ENCODE assay signal across 24 cellular contexts in genomic region chr12:52414936-52415335, GRCh38. TPM values are rescaled to one million over a fixed set of nuclear protein-coding genes. Genes with fewer than 3 reads are reported as not detected.
DNase-seq lines count a peak whose midpoint lies in the region; TF ChIP-seq lines count a peak whose summit lies in the region.
"Had no signal": no experiment of that assay in that cellular context is flagged by ENCODE, and none has a peak within 500 bp of the region (broad histone marks: within the 10 kb centered on the region; RNA-seq: fewer than 3 reads in every experiment).

No MANE protein-coding gene starts in this region.

- H3K4me1 ChIP-seq in breast epithelium, result no peaks in the 10 kb centered on the region
- peaks cover 0 to 25% (median 20%) of the 10 kb centered on the region in 4 donors for H3K4me1 ChIP-seq in esophagus muscularis mucosa
- H3K4me1 ChIP-seq in sigmoid colon, result peaks cover 0 to 46% (median 29%) of the 10 kb centered on the region in 4 donors
- H3K4me1 ChIP-seq: BE2C, HAP-1 had no signal

- H3K4me1 Mint-ChIP-seq in MCF 10A (ENCODE audit: insufficient read depth, unreplicated experiment), result peaks cover 27% of the 10 kb centered on the region
- H3K4me1 Mint-ChIP-seq: CD8-positive, alpha-beta memory T cell had no signal

- TF ChIP-seq EP300 in esophagus muscularis mucosa (IDR thresholded peaks at IDR 0.05), result no peak
- TF ChIP-seq EP300 in sigmoid colon (IDR thresholded peaks at IDR 0.05), result no peak

- H3K27me3 ChIP-seq in breast epithelium (no peaks in the 10 kb centered on the region), esophagus muscularis mucosa (no peaks in the 10 kb centered on the region), sigmoid colon (no peaks in the 10 kb centered on the region)
- H3K27me3 ChIP-seq: BE2C; BLaER1 treated with 17β-estradiol and CSF1 and Interleukin-3, amounts not matched to agents 10 nM and 100 nM had no signal

- BruUV-seq in MCF 10A (replicated peaks; lab: Mats Ljungman, UMichigan), result no TSS peak

- TF ChIP-seq CTCF in MCF 10A (IDR thresholded peaks at IDR 0.05; ENCODE audit: unreplicated experiment) (no peak), breast epithelium (IDR thresholded peaks at IDR 0.05) (no peak), esophagus muscularis mucosa (IDR thresholded peaks at IDR 0.05) (no peak), sigmoid colon (IDR thresholded peaks at IDR 0.05) (no peak)

- H3K36me3 ChIP-seq in breast epithelium, result no peaks in the 10 kb centered on the region
- no peaks in the 10 kb centered on the region for H3K36me3 ChIP-seq in esophagus muscularis mucosa
- H3K36me3 ChIP-seq in sigmoid colon, result no peaks in the 10 kb centered on the region
- H3K36me3 ChIP-seq: BE2C; BLaER1 treated with 17β-estradiol and CSF1 and Interleukin-3, amounts not matched to agents 10 nM and 100 nM; HAP-1 had no signal

- intact Hi-C loops in MCF 10A (cut with micrococcal nuclease), result no loop called here
- intact Hi-C loops in breast epithelium (cut with DNase I; ENCODE audit: low total_unique reads), result loop anchor here (2.0 kb wide), 1 partner anchor 42 kb away; no protein-coding TSS in a partner anchor
- intact Hi-C loops in esophagus muscularis mucosa (cut with DNase I), result no loop called here
- intact Hi-C loops in sigmoid colon (cut with DNase I), result no loop called here

- DNase-seq in MCF 10A (ENCODE audit: unreplicated experiment) (no peak), breast epithelium (ENCODE audit: low spot score in 2 of 2) (no peak), esophagus muscularis mucosa (ENCODE audit: extremely low spot score) (no peak), iPS-NIHi11 (ENCODE audit: low spot score) (peak; percentile 29), sigmoid colon (no peak), SHP77 treated with DMSO at 0.1 percent for 48 hours (lab: John Stamatoyannopoulos, UW) (no peak), AG20443 (ENCODE audit: low spot score) (no peak), globus pallidus (ENCODE audit: low spot score) (no peak)
- DNase-seq: AML-193; BE2C; CD4-positive, alpha-beta T cell; CD8-positive, alpha-beta memory T cell; DMS 273 treated with DMSO at 0.1 percent for 48 hours; DMS79; EL; GDM1; GM23248; HFFc6 had no signal

- no peak overlapping the region for H3K4me3 Mint-ChIP-seq in MCF 10A (ENCODE audit: unreplicated experiment)
- H3K4me3 Mint-ChIP-seq: CD14-positive monocyte; CD4-positive, alpha-beta T cell; CD8-positive, alpha-beta memory T cell; HFFc6 had no signal

- H3K9me3 ChIP-seq in breast epithelium, result no peaks in the 10 kb centered on the region
- no peaks in the 10 kb centered on the region for H3K9me3 ChIP-seq in esophagus muscularis mucosa
- H3K9me3 ChIP-seq in sigmoid colon, result no peaks in the 10 kb centered on the region
- H3K9me3 ChIP-seq: BE2C; BLaER1 treated with 17β-estradiol and CSF1 and Interleukin-3, amounts not matched to agents 10 nM and 100 nM; HAP-1 had no signal

- H3K27ac Mint-ChIP-seq in MCF 10A (ENCODE audit: low read depth, unreplicated experiment), result peak overlapping the region; percentile 56
- H3K27ac Mint-ChIP-seq: CD4-positive, alpha-beta T cell; CD8-positive, alpha-beta memory T cell; HFFc6 had no signal

- CTCF ChIA-PET in MCF 10A (lab: Yijun Ruan, JAX), result interaction anchor here (0.6 kb wide), 1 partner anchor 19 kb away, joined by 3 read pairs; no protein-coding TSS in a partner anchor

- no peak for TF ChIP-seq POLR2A in breast epithelium (IDR thresholded peaks at IDR 0.05)
- no peak for TF ChIP-seq POLR2A in esophagus muscularis mucosa (IDR thresholded peaks at IDR 0.05; ENCODE audit: low read depth)
- no peak for TF ChIP-seq POLR2A in sigmoid colon (IDR thresholded peaks at IDR 0.05)

- H3K36me3 Mint-ChIP-seq in MCF 10A (ENCODE audit: insufficient read depth, unreplicated experiment), result no peaks in the 10 kb centered on the region
- H3K36me3 Mint-ChIP-seq: CD14-positive monocyte; CD8-positive, alpha-beta memory T cell had no signal

- POLR2A ChIA-PET in MCF 10A (lab: Yijun Ruan, JAX), result interaction anchor here (0.6 kb wide), 1 partner anchor 163 kb away, joined by 3 read pairs; no protein-coding TSS in a partner anchor

- H3K27me3 Mint-ChIP-seq in MCF 10A (ENCODE audit: insufficient read depth, unreplicated experiment), result no peaks in the 10 kb centered on the region

- 79% methylated on average over 5 of the region's 5 CpGs for WGBS in esophagus muscularis mucosa
- WGBS in sigmoid colon, 2 donors, result 73 to 79% methylated on average over 5 of the region's 5 CpGs

- H3K4me3 ChIP-seq in breast epithelium (no peak overlapping the region), esophagus muscularis mucosa (no peak overlapping the region), sigmoid colon (no peak overlapping the region)
- H3K4me3 ChIP-seq: BLaER1 treated with 17β-estradiol and CSF1 and Interleukin-3, amounts not matched to agents 10 nM and 100 nM; GM12878; GM23248; HAP-1 had no signal

- no peaks in the 10 kb centered on the region for H3K9me3 Mint-ChIP-seq in MCF 10A (ENCODE audit: unreplicated experiment)
- H3K9me3 Mint-ChIP-seq: CD4-positive, alpha-beta T cell; CD8-positive, alpha-beta memory T cell; HFFc6 had no signal

- no peak overlapping the region for H3K27ac ChIP-seq in breast epithelium
- peak overlapping the region; percentile 42 to 55 (median 46) for H3K27ac ChIP-seq in esophagus muscularis mucosa (replicated peaks in 1 of 4)
- peak overlapping the region; percentile 60 to 78 (median 66) for H3K27ac ChIP-seq in sigmoid colon
- H3K27ac ChIP-seq: 22Rv1; BLaER1 treated with 17β-estradiol and CSF1 and Interleukin-3, amounts not matched to agents 10 nM and 100 nM; GM23248 had no signal

RNA-seq across cellular contexts. Expression of gene KRT82, which starts 8.8 kb away (rescaled TPM):
- total RNA-seq in MCF 10A (2022) (not detected in 2 replicates), breast epithelium (not detected), esophagus muscularis mucosa (not detected), sigmoid colon (not detected)
- polyA plus RNA-seq in sigmoid colon, result under 1 TPM in 1 of 3 donors, not detected in 2; 0.03 TPM
- total RNA-seq: CD4-positive, alpha-beta T cell; CD8-positive, alpha-beta memory T cell; GM12878; GM23248; HFFc6 had no signal
- polyA plus RNA-seq: AG04450; CD14-positive monocyte; CD8-positive, alpha-beta memory T cell; GM12878; GM23248 had no signal

RNA-seq across cellular contexts. Expression of gene KRT75, which starts 19.2 kb away (rescaled TPM):
- total RNA-seq in MCF 10A (2022) (not detected in 2 replicates), breast epithelium (not detected), esophagus muscularis mucosa (not detected), sigmoid colon (not detected)
- polyA plus RNA-seq in sigmoid colon, result under 1 TPM in 1 of 3 donors, not detected in 2; 0.04 TPM
- total RNA-seq: CD4-positive, alpha-beta T cell; CD8-positive, alpha-beta memory T cell; GM12878; GM23248; HFFc6 had no signal
- polyA plus RNA-seq: AG04450; CD14-positive monocyte; CD8-positive, alpha-beta memory T cell; GM12878; GM23248 had no signal

RNA-seq across cellular contexts. Expression of gene KRT84, which starts 29.5 kb away (rescaled TPM):
- total RNA-seq in MCF 10A (2022), result not detected in 2 replicates
- not detected for total RNA-seq in breast epithelium
- not detected for total RNA-seq in esophagus muscularis mucosa
- total RNA-seq in sigmoid colon, result not detected
- not detected for polyA plus RNA-seq in sigmoid colon
- total RNA-seq: CD4-positive, alpha-beta T cell; CD8-positive, alpha-beta memory T cell; GM12878; GM23248; HFFc6 had no signal
- polyA plus RNA-seq: AG04450; CD14-positive monocyte; CD8-positive, alpha-beta memory T cell; GM12878; GM23248 had no signal

RNA-seq across cellular contexts. Expression of gene KRT6B, which starts 37.0 kb away (rescaled TPM):
- 2.3 and 3.3 TPM in 2 replicates for total RNA-seq in MCF 10A (2022)
- total RNA-seq in breast epithelium, result 10 to 100 TPM in 2 of 3 donors, not detected in 1; 42.0 to 69.2 TPM
- not detected for total RNA-seq in esophagus muscularis mucosa
- total RNA-seq in sigmoid colon, result not detected
- polyA plus RNA-seq in sigmoid colon, result under 1 TPM in 2 of 3 donors, not detected in 1; 0.60 to 0.61 TPM
- total RNA-seq: CD4-positive, alpha-beta T cell; CD8-positive, alpha-beta memory T cell; GM12878; GM23248; HFFc6 had no signal
- polyA plus RNA-seq: AG04450; CD14-positive monocyte; CD8-positive, alpha-beta memory T cell; GM23248 had no signal

RNA-seq across cellular contexts. Expression of gene KRT85, which starts 47.7 kb away (rescaled TPM):
- total RNA-seq in MCF 10A (2022) (0.23 TPM in 1 of 2 replicates, not detected in the other), breast epithelium (not detected), esophagus muscularis mucosa (not detected), sigmoid colon (not detected)
- polyA plus RNA-seq in sigmoid colon, result not detected
- total RNA-seq: CD4-positive, alpha-beta T cell; CD8-positive, alpha-beta memory T cell; GM23248; HFFc6 had no signal
- polyA plus RNA-seq: AG04450; CD14-positive monocyte; CD8-positive, alpha-beta memory T cell; GM23248 had no signal

Comparison
In these comparisons a context has a peak if more than half of its experiments do, and no peak if none do; other contexts are left out.
1. H3K27ac ChIP-seq: peak in esophagus muscularis mucosa (4 of 4) and sigmoid colon (4 of 4); none in breast epithelium (0 of 2).